Comparison of ENCODE assay signal across 8 cellular contexts in the genomic region with DNA sequence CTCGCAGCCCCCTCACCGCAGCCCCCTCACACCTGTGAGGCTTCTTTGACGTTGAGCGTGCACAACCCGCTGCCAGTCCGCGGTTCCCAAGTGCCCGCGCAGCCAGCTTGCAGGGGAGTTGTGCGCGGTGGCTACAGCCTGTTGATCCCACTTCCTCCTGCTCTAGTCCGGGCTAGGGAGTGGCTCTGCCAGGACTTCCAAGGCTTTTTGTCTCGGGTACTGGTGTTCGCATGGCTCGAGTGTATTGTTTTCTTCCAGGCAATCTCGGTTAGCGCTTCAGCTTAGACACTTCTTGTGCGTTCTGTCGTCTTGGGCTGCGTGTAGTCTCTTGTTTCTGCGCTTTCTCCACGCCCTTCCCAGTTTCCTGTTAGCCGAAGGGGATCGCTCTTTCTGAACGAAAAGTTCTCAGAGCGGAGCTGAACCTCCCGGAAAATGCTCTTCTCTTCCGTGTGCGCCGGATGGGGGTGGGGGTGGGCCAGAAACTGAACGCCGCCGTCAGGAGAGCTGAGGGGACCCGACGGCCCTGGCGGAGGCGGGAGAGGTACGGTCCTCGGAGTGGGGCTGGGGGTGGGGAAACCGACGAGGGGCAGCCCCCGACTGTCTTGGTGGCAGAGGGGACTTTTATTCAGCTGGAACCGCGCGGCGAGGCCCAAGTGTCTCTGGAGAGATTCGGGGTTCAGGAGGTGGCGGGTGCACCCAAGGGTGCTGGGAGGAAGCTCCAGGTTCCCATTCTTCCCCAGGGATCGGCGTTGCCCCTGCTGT. TPM values are rescaled to one million over a fixed set of nuclear protein-coding genes. Genes with fewer than 3 reads are reported as not detected.
DNase-seq lines count a peak whose midpoint lies in the region; ATAC-seq and TF ChIP-seq lines count a peak whose summit lies in the region.

No MANE protein-coding gene starts in this region.

- POLR2A ChIA-PET in activated CD8-positive, alpha-beta T cell treated with anti-CD3 and anti-CD28 coated beads for 36 hours (lab: Charles Lee) = interaction anchor here (1.1 to 1.9 kb wide), 6 partner anchors 9 to 583 kb away, joined by 4 to 9 read pairs (median 5); partner anchors contain the start of gene VWA8

- no peaks in the 10 kb centered on the region for H3K9me3 ChIP-seq in testis

- peaks cover 12% of the 10 kb centered on the region for H3K4me1 ChIP-seq in testis

- peaks cover 36% of the 10 kb centered on the region for H3K4me1 Mint-ChIP-seq in activated CD8-positive, alpha-beta T cell treated with anti-CD3 and anti-CD28 coated beads for 36 hours (ENCODE audit: low read depth)

- peak overlapping the region; percentile 85 for H3K27ac Mint-ChIP-seq in activated CD8-positive, alpha-beta T cell treated with anti-CD3 and anti-CD28 coated beads for 36 hours

- no peaks in the 10 kb centered on the region for H3K36me3 ChIP-seq in testis (ENCODE audit: low read depth, missing control alignments)

- H3K9me3 Mint-ChIP-seq in activated CD8-positive, alpha-beta T cell treated with anti-CD3 and anti-CD28 coated beads for 36 hours = no peaks in the 10 kb centered on the region

- intact Hi-C loops in activated CD8-positive, alpha-beta T cell treated with anti-CD3 and anti-CD28 coated beads for 36 hours (cut with micrococcal nuclease) = no loop called here
- intact Hi-C loops in testis (cut with DNase I; ENCODE audit: low total_unique reads) = no loop called here

- 1 to 2% methylated on average over 23 to 41 of the region's 50 CpGs for WGBS in testis, 2 donors

- no peak for TF ChIP-seq POLR2A in testis (IDR thresholded peaks at IDR 0.05)

- ATAC-seq in HG02642 (IDR thresholded peaks at IDR 0.05; ENCODE audit: poor library complexity, unreplicated experiment) = peak; percentile 27
- ATAC-seq in activated CD8-positive, alpha-beta T cell treated with anti-CD3 and anti-CD28 coated beads for 36 hours = peak; percentile 52

- H3K4me3 ChIP-seq in testis = peak overlapping the region; percentile 68 to 88

- H3K27me3 Mint-ChIP-seq in activated CD8-positive, alpha-beta T cell treated with anti-CD3 and anti-CD28 coated beads for 36 hours = peaks cover 1% of the 10 kb centered on the region

- H3K36me3 Mint-ChIP-seq in activated CD8-positive, alpha-beta T cell treated with anti-CD3 and anti-CD28 coated beads for 36 hours (ENCODE audit: low read depth) = peaks cover 16% of the 10 kb centered on the region

- CTCF ChIA-PET in activated CD8-positive, alpha-beta T cell treated with anti-CD3 and anti-CD28 coated beads for 36 hours (lab: Charles Lee) = interaction anchor here (0.8 to 1.7 kb wide), 3 partner anchors 70 to 132 kb away, joined by 3 to 5 read pairs (median 3); no protein-coding TSS in a partner anchor

- peak overlapping the region; percentile 76 for H3K4me3 Mint-ChIP-seq in activated CD8-positive, alpha-beta T cell treated with anti-CD3 and anti-CD28 coated beads for 36 hours

- no peaks in the 10 kb centered on the region for H3K27me3 ChIP-seq in testis

- DNase-seq in NCI-H2081 (lab: John Stamatoyannopoulos, UW) (peak; percentile 31 to 42), NCI-H2081 treated with DMSO at 0.1 percent for 48 hours (lab: John Stamatoyannopoulos, UW) (no peak), NCI-H187 treated with DMSO at 0.1 percent for 48 hours (lab: John Stamatoyannopoulos, UW) (peak; percentile 15), epithelial cell of prostate (ENCODE audit: low read depth, low spot score) (no peak), mucosa of gallbladder (ENCODE audit: low spot score) (peak; percentile 51), testis (peak; percentile 54)
- peak; percentile 66 for DNase-seq in activated CD8-positive, alpha-beta T cell treated with anti-CD3 and anti-CD28 coated beads for 36 hours

- H3K27ac ChIP-seq in epithelial cell of prostate (peak overlapping the region; percentile 90), testis (peak overlapping the region; percentile 75 to 90)

- no peak for TF ChIP-seq CTCF in activated CD8-positive, alpha-beta T cell treated with anti-CD3 and anti-CD28 coated beads for 36 hours (IDR thresholded peaks at IDR 0.05)
- no peak for TF ChIP-seq CTCF in testis (IDR thresholded peaks at IDR 0.05)

RNA-seq across cellular contexts. Expression of gene DGKH, which starts 0.7 kb away (rescaled TPM):
- 10 to 100 TPM; 15.2 to 15.8 TPM for total RNA-seq in activated CD8-positive, alpha-beta T cell treated with anti-CD3 and anti-CD28 coated beads for 36 hours
- 16.8 TPM for total RNA-seq in mucosa of gallbladder
- total RNA-seq in testis = 10 to 100 TPM in 1 of 2 donors, 1 to 10 TPM in 1; 6.3 to 11.5 TPM
- polyA plus RNA-seq in testis (ENCODE audit: insufficient read depth, low read depth, low replicate concordance) = 9.8 TPM

Comparison
In these comparisons a context has a peak if more than half of its experiments do, and no peak if none do; other contexts are left out.
1. DNase-seq: peak in NCI-H2081 (2 of 2), NCI-H187 treated with DMSO at 0.1 percent for 48 hours (single experiment), activated CD8-positive, alpha-beta T cell treated with anti-CD3 and anti-CD28 coated beads for 36 hours (single experiment), mucosa of gallbladder (single experiment) and testis (single experiment); none in NCI-H2081 treated with DMSO at 0.1 percent for 48 hours (single experiment) and epithelial cell of prostate (single experiment).